17 cellular contexts compared by ENCODE assay signal in the genomic region with DNA sequence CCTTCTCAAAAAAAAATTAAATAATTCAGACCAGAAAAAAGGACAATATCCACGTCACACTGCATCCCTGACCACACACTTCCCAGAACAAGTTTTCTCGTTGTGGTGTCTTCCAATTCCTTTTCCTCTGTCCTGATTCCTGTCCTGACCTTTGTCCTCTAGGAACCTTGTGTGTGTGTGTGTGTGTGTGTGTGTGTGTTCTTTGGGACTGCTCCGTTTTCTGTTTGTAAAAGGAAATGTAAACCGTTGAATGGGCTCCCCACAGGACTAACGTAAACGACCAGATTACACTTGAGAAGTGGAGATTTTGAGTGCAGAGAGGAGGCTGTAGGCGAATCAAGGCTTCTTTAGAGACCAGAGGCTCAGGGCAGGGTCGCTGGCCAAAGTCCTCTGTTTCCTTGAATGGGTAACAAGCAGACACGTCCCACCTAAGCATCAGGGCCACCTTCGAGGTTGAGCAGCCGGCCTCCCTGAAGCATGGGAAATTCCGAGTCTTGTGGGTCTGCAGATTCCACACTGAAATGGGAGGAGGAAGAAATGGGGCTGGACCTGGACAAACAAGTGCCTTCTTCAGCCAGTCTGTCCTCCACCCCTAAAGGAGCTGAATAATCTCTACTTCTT. TPM values are rescaled to one million over a fixed set of nuclear protein-coding genes. Genes with fewer than 3 reads are reported as not detected.
A peak's percentile ranks its signal among the peaks of the same experiment; 100 is the strongest.
DNase-seq lines count a peak whose midpoint lies in the region; ATAC-seq and TF ChIP-seq lines count a peak whose summit lies in the region.
"Had no signal": no experiment of that assay in that cellular context is flagged by ENCODE, and none has a peak within 500 bp of the region (broad histone marks: within the 10 kb centered on the region; RNA-seq: fewer than 3 reads in every experiment).

No MANE protein-coding gene starts in this region.

- H3K9ac ChIP-seq in mesenchymal stem cell (ENCODE audit: low read length): no peak overlapping the region
- H3K9ac ChIP-seq: GM23248 had no signal

- H3K36me3 Mint-ChIP-seq in endothelial cell (ENCODE audit: low read depth, unreplicated experiment): peaks cover 4% of the 10 kb centered on the region
- H3K36me3 Mint-ChIP-seq: CD8-positive, alpha-beta T cell had no signal

- peak overlapping the region; percentile 21 for H3K4me3 Mint-ChIP-seq in endothelial cell (ENCODE audit: unreplicated experiment)
- H3K4me3 Mint-ChIP-seq: CD8-positive, alpha-beta T cell had no signal

- no peak for TF ChIP-seq EP300 in esophagus muscularis mucosa (IDR thresholded peaks at IDR 0.05)

- H3K27ac Mint-ChIP-seq in endothelial cell (ENCODE audit: unreplicated experiment): peak overlapping the region; percentile 28
- H3K27ac Mint-ChIP-seq: CD8-positive, alpha-beta T cell had no signal

- no peak overlapping the region for H4K91ac ChIP-seq in mesenchymal stem cell (ENCODE audit: low read length)

- H2AFZ ChIP-seq in mesenchymal stem cell (ENCODE audit: low read depth, low read length): no peak overlapping the region
- H2AFZ ChIP-seq: GM23248 had no signal

- H3K9me3 Mint-ChIP-seq in endothelial cell (ENCODE audit: unreplicated experiment): no peaks in the 10 kb centered on the region
- H3K9me3 Mint-ChIP-seq: CD8-positive, alpha-beta T cell had no signal

- peaks cover 31% of the 10 kb centered on the region for H3K79me1 ChIP-seq in mesenchymal stem cell (replicated peaks; ENCODE audit: low read length, poor library complexity, severe bottlenecking)

- H3K27me3 ChIP-seq in left ventricle myocardium inferior (ENCODE audit: low read depth): no peaks in the 10 kb centered on the region
- H3K27me3 ChIP-seq in mesenchymal stem cell (ENCODE audit: control insufficient read depth in 1 of 2, insufficient read depth in 1 of 2, low read length in 2 of 2): peaks cover 0 to 58% of the 10 kb centered on the region in 2 experiments
- H3K27me3 ChIP-seq in foreskin keratinocyte: peaks cover 32% of the 10 kb centered on the region
- H3K27me3 ChIP-seq in esophagus muscularis mucosa: peaks cover 0 to 15% (median 0%) of the 10 kb centered on the region in 4 donors

- H3K27me3 Mint-ChIP-seq in endothelial cell (ENCODE audit: unreplicated experiment): peaks cover 4% of the 10 kb centered on the region

- WGBS in mesenchymal stem cell: 38% methylated on average over 11 of the region's 12 CpGs
- 77% methylated on average over 12 of the region's 12 CpGs for WGBS in esophagus muscularis mucosa

- H2AK5ac ChIP-seq in mesenchymal stem cell (ENCODE audit: low read length, severe bottlenecking): no peak overlapping the region

- no peak for TF ChIP-seq POLR2A in esophagus muscularis mucosa (IDR thresholded peaks at IDR 0.05; ENCODE audit: low read depth)

- no peak overlapping the region for H2BK12ac ChIP-seq in mesenchymal stem cell (ENCODE audit: low read length in 2 of 2)

- no peak overlapping the region for H2BK15ac ChIP-seq in mesenchymal stem cell (ENCODE audit: low read depth, poor library complexity, severe bottlenecking)

- no peak overlapping the region for H3K14ac ChIP-seq in mesenchymal stem cell (ENCODE audit: low read length in 2 of 2)

- ATAC-seq in Right ventricle myocardium inferior (no peak), foreskin keratinocyte (no peak)
- ATAC-seq: CD8-positive, alpha-beta T cell had no signal

- H3K4me3 ChIP-seq in left ventricle myocardium inferior (no peak overlapping the region), mesenchymal stem cell (ENCODE audit: insufficient read depth in 1 of 2, low read depth in 1 of 2, low read length in 2 of 2) (no peak overlapping the region), esophagus muscularis mucosa (no peak overlapping the region)
- H3K4me3 ChIP-seq: GM23248 had no signal

- H3K18ac ChIP-seq in mesenchymal stem cell (ENCODE audit: low read depth in 1 of 2, low read length in 2 of 2): peak overlapping the region in 1 of 2 experiments; percentile 6

- H3K4me2 ChIP-seq in mesenchymal stem cell (ENCODE audit: low read length, poor library complexity, severe bottlenecking): no peak overlapping the region

- H3K36me3 ChIP-seq in left ventricle myocardium inferior (no peaks in the 10 kb centered on the region), mesenchymal stem cell (ENCODE audit: control insufficient read depth in 1 of 2, insufficient read depth in 2 of 2, low read depth in 1 of 2, low read length in 2 of 2) (peaks cover 0 to 8% of the 10 kb centered on the region in 2 experiments), esophagus muscularis mucosa (peaks cover 0 to 3% (median 0%) of the 10 kb centered on the region in 4 donors)

- intact Hi-C loops in left ventricle myocardium inferior (cut with micrococcal nuclease) (no loop called here), Right ventricle myocardium inferior (cut with DNase I) (no loop called here), esophagus muscularis mucosa (cut with DNase I) (no loop called here)

- H3K4me1 ChIP-seq in left ventricle myocardium inferior (peaks cover 87% of the 10 kb centered on the region), mesenchymal stem cell (ENCODE audit: control insufficient read depth, insufficient read depth, low read depth, low read length) (peaks cover 15% of the 10 kb centered on the region), foreskin keratinocyte (no peaks in the 10 kb centered on the region), esophagus muscularis mucosa (peaks cover 7 to 33% (median 21%) of the 10 kb centered on the region in 4 donors)

- H3K4me1 Mint-ChIP-seq in endothelial cell (ENCODE audit: unreplicated experiment): peaks cover 34% of the 10 kb centered on the region

- no peak overlapping the region for H3K23ac ChIP-seq in mesenchymal stem cell (ENCODE audit: low read length in 2 of 2)

- peak overlapping the region; percentile 35 for H3K27ac ChIP-seq in left ventricle myocardium inferior (replicated peaks)
- H3K27ac ChIP-seq in mesenchymal stem cell (ENCODE audit: low read length, poor library complexity, severe bottlenecking): no peak overlapping the region
- H3K27ac ChIP-seq in foreskin keratinocyte: no peak overlapping the region
- no peak overlapping the region for H3K27ac ChIP-seq in esophagus muscularis mucosa (replicated peaks in 1 of 4)
- H3K27ac ChIP-seq: GM23248 had no signal

- no peak overlapping the region for H4K8ac ChIP-seq in mesenchymal stem cell (ENCODE audit: low read length)

- H3K9me3 ChIP-seq in left ventricle myocardium inferior (replicated peaks) (no peaks in the 10 kb centered on the region), mesenchymal stem cell (ENCODE audit: control insufficient read depth, low read length) (no peaks in the 10 kb centered on the region), esophagus muscularis mucosa (no peaks in the 10 kb centered on the region)

- H3K4ac ChIP-seq in mesenchymal stem cell (ENCODE audit: low read depth in 1 of 2, low read length in 2 of 2): no peak overlapping the region

- no peak overlapping the region for H2BK120ac ChIP-seq in mesenchymal stem cell (ENCODE audit: low read depth, low read length)

- TF ChIP-seq CTCF in left ventricle myocardium inferior (IDR thresholded peaks at IDR 0.05; ENCODE audit: borderline replicate concordance): no peak
- TF ChIP-seq CTCF in endothelial cell (IDR thresholded peaks at IDR 0.05; ENCODE audit: unreplicated experiment): no peak
- no peak for TF ChIP-seq CTCF in foreskin keratinocyte (conservative IDR thresholded peaks at IDR 0.05)
- TF ChIP-seq CTCF in esophagus muscularis mucosa (IDR thresholded peaks at IDR 0.05): no peak

- DNase-seq in left ventricle myocardium inferior: no peak
- DNase-seq in Right ventricle myocardium inferior (ENCODE audit: missing footprints): no peak
- no peak for DNase-seq in endothelial cell (ENCODE audit: low spot score)
- DNase-seq in mesenchymal stem cell: peak; percentile 61
- no peak for DNase-seq in SIG-M5 treated with dmso at 0.1 percent for 504 hours (lab: John Stamatoyannopoulos, UW; ENCODE audit: unreplicated experiment)
- DNase-seq in foreskin keratinocyte: no peak
- DNase-seq in hippocampal formation (lab: John Stamatoyannopoulos, UW): no peak
- DNase-seq in esophagus muscularis mucosa (ENCODE audit: extremely low spot score): no peak
- DNase-seq: 8988T; CD8-positive, alpha-beta T cell; DND-41; GM23248; NCI-H187 treated with DMSO at 0.1 percent for 48 hours; NCI-H526 treated with DMSO at 0.1 percent for 48 hours; OCI-M1; RPMI8226 had no signal

- H2BK5ac ChIP-seq in mesenchymal stem cell (ENCODE audit: low read depth, low read length, poor library complexity, severe bottlenecking): no peak overlapping the region

RNA-seq across cellular contexts. Expression of gene ZBTB46, which starts 7.3 kb away (rescaled TPM):
- total RNA-seq in left ventricle myocardium inferior: 13.6 TPM
- 13.8 TPM for total RNA-seq in Right ventricle myocardium inferior
- 42.1 TPM for total RNA-seq in endothelial cell (ENCODE audit: unreplicated experiment)
- 3.8 TPM for polyA plus RNA-seq in mesenchymal stem cell (2013, experiment 1 of 2)
- 3.9 TPM for polyA plus RNA-seq in mesenchymal stem cell (2013, experiment 2 of 2)
- 0.20 and 0.21 TPM in 2 replicates for total RNA-seq in foreskin keratinocyte
- 0.06 and 0.09 TPM in 2 replicates for polyA plus RNA-seq in foreskin keratinocyte
- total RNA-seq in esophagus muscularis mucosa: 10 to 100 TPM in 3 of 4 donors, 1 to 10 TPM in 1; 9.6 to 22.8 (median 13.8) TPM
- total RNA-seq: CD8-positive, alpha-beta T cell had no signal

RNA-seq across cellular contexts. Expression of gene ABHD16B, which starts 37.5 kb away (rescaled TPM):
- total RNA-seq in left ventricle myocardium inferior (not detected), Right ventricle myocardium inferior (not detected), endothelial cell (ENCODE audit: unreplicated experiment) (not detected), foreskin keratinocyte (not detected in 2 replicates), esophagus muscularis mucosa (not detected)
- not detected for polyA plus RNA-seq in mesenchymal stem cell (2013, experiment 1 of 2)
- not detected for polyA plus RNA-seq in mesenchymal stem cell (2013, experiment 2 of 2)
- not detected in 2 replicates for polyA plus RNA-seq in foreskin keratinocyte
- total RNA-seq: CD8-positive, alpha-beta T cell; GM23248 had no signal
- polyA plus RNA-seq: BJ, GM23248 had no signal

RNA-seq across cellular contexts. Expression of gene TPD52L2, which starts 41.3 kb away (rescaled TPM):
- total RNA-seq in left ventricle myocardium inferior (72.0 TPM), Right ventricle myocardium inferior (78.0 TPM), endothelial cell (ENCODE audit: unreplicated experiment) (85.5 TPM), foreskin keratinocyte (137 and 144 TPM in 2 replicates), esophagus muscularis mucosa (100 to 1,000 TPM; 110 to 162 (median 134) TPM)
- 124 TPM for polyA plus RNA-seq in mesenchymal stem cell (2013, experiment 1 of 2)
- 125 TPM for polyA plus RNA-seq in mesenchymal stem cell (2013, experiment 2 of 2)
- polyA plus RNA-seq in foreskin keratinocyte: 128 and 133 TPM in 2 replicates
